Comparison of ENCODE assay signal across 10 cellular contexts in the genomic region with DNA sequence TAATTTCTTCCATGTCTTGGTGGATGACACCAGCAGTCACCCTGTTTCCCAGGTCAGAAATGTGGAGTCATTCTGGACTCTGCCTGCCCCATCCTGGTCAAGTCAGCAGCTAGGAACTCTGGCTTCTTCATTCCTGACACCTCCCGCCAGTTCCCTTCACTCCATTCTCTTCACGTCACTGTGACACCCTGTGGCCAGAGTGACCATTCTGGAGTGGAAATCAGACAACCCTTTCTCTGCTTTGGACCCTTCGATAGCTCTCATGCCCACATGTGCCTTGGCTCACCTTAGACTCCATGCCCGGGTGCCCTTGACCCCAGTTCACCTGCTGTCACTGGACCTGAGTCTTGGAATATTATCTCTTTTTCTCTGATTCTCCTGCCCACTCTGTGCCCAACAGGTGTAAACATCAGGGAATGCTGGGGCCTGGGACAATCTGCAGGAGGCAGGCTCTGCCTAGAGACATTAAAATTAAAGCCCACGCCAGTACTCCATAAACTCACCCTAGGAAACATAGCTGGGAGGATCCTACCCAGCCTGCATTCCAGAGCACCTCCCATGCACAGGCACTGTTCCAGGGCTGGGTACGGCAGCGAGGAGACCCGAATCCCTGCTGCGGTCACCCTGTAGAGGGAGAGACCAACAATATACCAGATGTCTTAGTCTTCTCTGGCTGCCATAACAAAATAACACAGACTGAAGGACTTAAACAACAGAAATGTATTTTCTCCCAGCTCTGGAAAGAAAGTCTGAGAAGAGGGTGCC.
"Had no signal": no experiment of that assay in that cellular context is flagged by ENCODE, and none has a peak within 500 bp of the region (broad histone marks: within the 10 kb centered on the region; RNA-seq: fewer than 3 reads in every experiment).

No MANE protein-coding gene starts in this region.

- H3K4me1 ChIP-seq: psoas muscle had no signal

- H3K27me3 ChIP-seq: dorsolateral prefrontal cortex, thyroid gland had no signal

- H3K4me3 Mint-ChIP-seq: activated CD8-positive, alpha-beta T cell treated with anti-CD3 and anti-CD28 coated beads, Interleukin-2, amount 10 ng/mL, durations not matched to agents 7 days and 5 days; activated naive CD4-positive, alpha-beta T cell treated with anti-CD3 and anti-CD28 coated beads, Interleukin-2, amount 10 ng/mL, durations not matched to agents 7 days and 5 days; neural crest cell; stimulated activated effector memory CD8-positive, alpha-beta T cell treated with anti-CD3 and anti-CD28 coated beads, Interleukin-12 subunit alpha, Interleukin-12 subunit beta, amount 100 ng/mL, for 72 hours; T-helper 17 cell had no signal

- DNase-seq: activated CD4-positive, alpha-beta T cell treated with anti-CD3 and anti-CD28 coated beads for 4 hours; activated CD8-positive, alpha-beta T cell treated with anti-CD3 and anti-CD28 coated beads, Interleukin-2, amount 10 ng/mL, durations not matched to agents 7 days and 5 days; mesendoderm; psoas muscle; T-helper 17 cell; thyroid gland had no signal

- H3K9me3 Mint-ChIP-seq: activated naive CD4-positive, alpha-beta T cell treated with anti-CD3 and anti-CD28 coated beads, Interleukin-2, amount 10 ng/mL, durations not matched to agents 7 days and 5 days; neural crest cell; stimulated activated effector memory CD8-positive, alpha-beta T cell treated with anti-CD3 and anti-CD28 coated beads, Interleukin-12 subunit alpha, Interleukin-12 subunit beta, amount 100 ng/mL, for 72 hours had no signal

- H3K36me3 ChIP-seq: thyroid gland had no signal

- H3K9me3 ChIP-seq: psoas muscle, thyroid gland had no signal

- H3K36me3 Mint-ChIP-seq: activated naive CD4-positive, alpha-beta T cell treated with anti-CD3 and anti-CD28 coated beads, Interleukin-2, amount 10 ng/mL, durations not matched to agents 7 days and 5 days; stimulated activated effector memory CD8-positive, alpha-beta T cell treated with anti-CD3 and anti-CD28 coated beads, Interleukin-12 subunit alpha, Interleukin-12 subunit beta, amount 100 ng/mL, for 72 hours had no signal

- H3K4me3 ChIP-seq: dorsolateral prefrontal cortex, psoas muscle, thyroid gland had no signal

- ATAC-seq: activated CD8-positive, alpha-beta T cell treated with anti-CD3 and anti-CD28 coated beads, Interleukin-2, amount 10 ng/mL, durations not matched to agents 7 days and 5 days; psoas muscle; stimulated activated effector memory CD8-positive, alpha-beta T cell treated with anti-CD3 and anti-CD28 coated beads, Interleukin-12 subunit alpha, Interleukin-12 subunit beta, amount 100 ng/mL, for 72 hours; T-helper 17 cell had no signal

- H3K27ac ChIP-seq: dorsolateral prefrontal cortex, psoas muscle, thyroid gland had no signal

- H3K4me1 Mint-ChIP-seq: activated naive CD4-positive, alpha-beta T cell treated with anti-CD3 and anti-CD28 coated beads, Interleukin-2, amount 10 ng/mL, durations not matched to agents 7 days and 5 days; neural crest cell; stimulated activated effector memory CD8-positive, alpha-beta T cell treated with anti-CD3 and anti-CD28 coated beads, Interleukin-12 subunit alpha, Interleukin-12 subunit beta, amount 100 ng/mL, for 72 hours had no signal

- H3K27ac Mint-ChIP-seq: activated CD8-positive, alpha-beta T cell treated with anti-CD3 and anti-CD28 coated beads, Interleukin-2, amount 10 ng/mL, durations not matched to agents 7 days and 5 days; activated naive CD4-positive, alpha-beta T cell treated with anti-CD3 and anti-CD28 coated beads, Interleukin-2, amount 10 ng/mL, durations not matched to agents 7 days and 5 days; stimulated activated effector memory CD8-positive, alpha-beta T cell treated with anti-CD3 and anti-CD28 coated beads, Interleukin-12 subunit alpha, Interleukin-12 subunit beta, amount 100 ng/mL, for 72 hours; T-helper 17 cell had no signal
